8 cellular contexts compared by ENCODE assay signal in the genomic region with DNA sequence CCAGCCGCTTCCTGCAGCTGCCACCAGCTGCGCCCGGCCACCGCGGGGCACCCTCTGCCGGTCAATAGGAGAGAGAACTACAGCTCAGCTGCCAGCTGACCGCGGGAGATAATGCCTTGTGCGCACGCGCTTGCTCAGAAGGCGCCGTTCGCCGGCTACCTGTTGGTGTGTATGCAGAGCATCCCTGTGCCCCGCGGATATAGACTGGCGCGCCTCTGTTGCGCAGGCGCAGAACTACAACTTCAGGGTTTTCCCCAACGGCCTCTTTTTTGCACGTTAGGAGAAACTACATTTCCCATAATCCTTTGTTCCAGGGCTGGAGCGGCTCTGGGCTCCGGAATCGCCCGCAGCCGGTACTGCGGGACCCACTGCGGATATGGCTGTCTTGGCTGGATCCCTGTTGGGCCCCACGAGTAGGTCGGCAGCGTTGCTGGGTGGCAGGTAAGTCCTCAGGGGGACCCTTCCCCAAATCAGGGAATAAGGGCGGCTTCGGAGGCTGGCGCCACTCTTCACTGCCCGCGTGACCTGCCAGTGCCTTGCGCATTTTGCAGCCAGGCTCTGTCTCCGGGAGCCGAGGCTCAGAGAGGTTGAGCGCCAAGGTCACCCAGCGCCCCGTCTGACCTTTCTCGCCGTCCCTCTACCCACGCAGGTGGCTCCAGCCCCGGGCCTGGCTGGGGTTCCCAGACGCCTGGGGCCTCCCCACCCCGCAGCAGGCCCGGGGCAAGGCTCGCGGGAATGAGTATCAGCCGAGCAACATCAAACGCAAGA. TPM values are rescaled to one million over a fixed set of nuclear protein-coding genes. Genes with fewer than 3 reads are reported as not detected.
DNase-seq lines count a peak whose midpoint lies in the region; ATAC-seq, FAIRE-seq and TF ChIP-seq lines count a peak whose summit lies in the region.

A gene (plus strand): TSS at position 356 of the 768 bp plus-strand sequence. CDS start 21 bp downstream, at position 377.

- H3K9me3 ChIP-seq in mammary epithelial cell (replicated peaks; ENCODE audit: insufficient read depth, low read length) (no peaks in the 10 kb centered on the region), iPS-20b (ENCODE audit: insufficient read depth, low read depth, low read length) (no peaks in the 10 kb centered on the region), small intestine (ENCODE audit: control insufficient read depth, low read depth) (no peaks in the 10 kb centered on the region)

- H3K9ac ChIP-seq in mammary epithelial cell (ENCODE audit: insufficient read depth, low read length) (peak within 1 kb of the TSS; percentile 70), iPS-20b (ENCODE audit: low read depth, low read length) (peak within 1 kb of the TSS; percentile 97)

- H2AFZ ChIP-seq in ACC112 (ENCODE audit: low read length, unreplicated experiment) (peak within 1 kb of the TSS; percentile 95), mammary epithelial cell (ENCODE audit: low read depth, low read length) (peak within 1 kb of the TSS; percentile 86)

- DNase-seq in NCI-H2196 (lab: John Stamatoyannopoulos, UW; ENCODE audit: unreplicated experiment) (peak; percentile 99), mammary epithelial cell (peak; percentile 100), small intestine (peak; percentile 99)

- WGBS in mammary epithelial cell (ENCODE audit: low coverage, missing lambda C conversion rate), result 0% methylated on average over 22 of the region's 55 CpGs
- WGBS in small intestine, 3 donors, result 0% methylated on average over 54 to 55 of the region's 55 CpGs

- no peak for FAIRE-seq in small intestine (lab: Jason Lieb, UNC)

- in situ Hi-C loops in mammary epithelial cell (cut with MboI; ENCODE audit: low sequenced_read_pairs in 2 of 2), result no loop called here

- no TSS peak for BruUV-seq in mammary epithelial cell (replicated peaks; lab: Mats Ljungman, UMichigan)

- H3K27me3 ChIP-seq in ACC112 (ENCODE audit: insufficient read depth, low read length) (no peaks in the 10 kb centered on the region), mammary epithelial cell (ENCODE audit: insufficient read depth, low read length) (no peaks in the 10 kb centered on the region), iPS-20b (ENCODE audit: insufficient read depth, low read length) (no peaks in the 10 kb centered on the region), small intestine (ENCODE audit: control insufficient read depth in 2 of 2, insufficient read depth in 2 of 2, low read length in 2 of 2) (no peaks in the 10 kb centered on the region)

- no peaks in the 10 kb centered on the region for H4K20me1 ChIP-seq in mammary epithelial cell (ENCODE audit: insufficient read depth, low read length)

- CTCF ChIA-PET in mammary epithelial cell (lab: Charles Lee; ENCODE audit: low non-redundant PET), result interaction anchor here (0.8 to 1.3 kb wide), 3 partner anchors 9 to 21 kb away, joined by 6 to 24 read pairs (median 6); no protein-coding TSS in a partner anchor

- peaks cover 26% of the 10 kb centered on the region for H3K4me1 ChIP-seq in ACC112 (ENCODE audit: control insufficient read depth, insufficient read depth, low read length, unreplicated experiment)
- peaks cover 43% of the 10 kb centered on the region for H3K4me1 ChIP-seq in mammary epithelial cell (ENCODE audit: insufficient read depth, low read length)
- peaks cover 15% of the 10 kb centered on the region; the same call in 1 of the 2 replicates for H3K4me1 ChIP-seq in iPS-20b (ENCODE audit: insufficient read depth, low read length)
- H3K4me1 ChIP-seq in small intestine (ENCODE audit: control insufficient read depth in 2 of 2, insufficient read depth in 1 of 2, low read depth in 1 of 2, low read length in 1 of 2), result peaks cover 5 to 8% of the 10 kb centered on the region in 2 donors

- H3K79me2 ChIP-seq in ACC112 (ENCODE audit: control insufficient read depth, insufficient read depth, low read length, unreplicated experiment), result peaks cover 14% of the 10 kb centered on the region
- H3K79me2 ChIP-seq in mammary epithelial cell (ENCODE audit: insufficient read depth, low read length), result peaks cover 28% of the 10 kb centered on the region

- dilution Hi-C loops in mammary epithelial cell (cut with HindIII; ENCODE audit: low sequenced_read_pairs), result loop anchor here (10.0 kb wide), 2 partner anchors 61 to 191 kb away; a partner anchor contains a TSS

- peak within 1 kb of the TSS; percentile 99 for H3K4me2 ChIP-seq in mammary epithelial cell (ENCODE audit: insufficient read depth, low read depth, low read length)

- ATAC-seq in GM18867 (IDR thresholded peaks at IDR 0.05; ENCODE audit: unreplicated experiment) (peak; percentile 66), HG03108 (IDR thresholded peaks at IDR 0.05; ENCODE audit: unreplicated experiment) (peak; percentile 63)

- H3K36me3 ChIP-seq in ACC112 (ENCODE audit: insufficient read depth, low read length) (no peaks in the 10 kb centered on the region), mammary epithelial cell (ENCODE audit: insufficient read depth, low read length) (no peaks in the 10 kb centered on the region), iPS-20b (ENCODE audit: insufficient read depth, low read depth, low read length) (no peaks in the 10 kb centered on the region), small intestine (ENCODE audit: control insufficient read depth in 2 of 2, insufficient read depth in 2 of 2, low read length in 2 of 2) (no peaks in the 10 kb centered on the region)

- peak; percentile 97 for TF ChIP-seq CTCF in VCaP (conservative IDR thresholded peaks at IDR 0.05)
- peak; percentile 61 to 91 for TF ChIP-seq CTCF in mammary epithelial cell (conservative IDR thresholded peaks at IDR 0.05 in 1 of 2, IDR thresholded peaks at IDR 0.05 in 1 of 2; ENCODE audit: extremely low read depth in 1 of 2, insufficient read depth in 1 of 2, low read depth in 1 of 2, low read length in 2 of 2)

- H3K27ac ChIP-seq in ACC112 (ENCODE audit: low read depth, low read length), result peak within 1 kb of the TSS; percentile 72; the same call in 1 of the 2 replicates
- peak within 1 kb of the TSS; percentile 98 for H3K27ac ChIP-seq in VCaP
- peak within 1 kb of the TSS; percentile 56 for H3K27ac ChIP-seq in mammary epithelial cell (ENCODE audit: insufficient read depth, low read depth, low read length)
- peak within 1 kb of the TSS; percentile 79 for H3K27ac ChIP-seq in iPS-20b (ENCODE audit: low read length)
- H3K27ac ChIP-seq in small intestine (ENCODE audit: low read depth in 1 of 2, low read length in 1 of 2), result peak within 1 kb of the TSS; percentile 89 to 92

- H3K4me3 ChIP-seq in ACC112 (ENCODE audit: low read depth, low read length), result peak within 1 kb of the TSS; percentile 99
- peak within 1 kb of the TSS; percentile 57 to 90 (median 80) for H3K4me3 ChIP-seq in mammary epithelial cell (replicated peaks in 1 of 3; ENCODE audit: insufficient read depth in 1 of 3, low read depth in 2 of 3, low read length in 3 of 3)
- H3K4me3 ChIP-seq in iPS-20b (ENCODE audit: low read length), result peak within 1 kb of the TSS; percentile 98
- peak within 1 kb of the TSS; percentile 55 to 64 for H3K4me3 ChIP-seq in small intestine (ENCODE audit: low read depth in 1 of 2, low read length in 2 of 2)

- intact Hi-C loops in mammary epithelial cell (cut with micrococcal nuclease), result loop anchor here (1.0 kb wide), 2 partner anchors 12 to 29 kb away; a partner anchor contains a TSS

RNA-seq across cellular contexts. Expression of the gene that starts here (rescaled TPM):
- total RNA-seq in mammary epithelial cell, result 10 to 100 TPM; 36.7 to 76.3 TPM
- 43.1 TPM for polyA plus RNA-seq in mammary epithelial cell
- 7.2 TPM for polyA minus RNA-seq in mammary epithelial cell
- 100 to 1,000 TPM; 199 to 404 (median 356) TPM for polyA plus RNA-seq in small intestine

Comparison
In these comparisons a context has a peak if more than half of its experiments do, and no peak if none do; other contexts are left out.
1. Peak in every context shown above with its lines: DNase-seq, ATAC-seq, H3K4me3 ChIP-seq and H3K27ac ChIP-seq.